Comparison of ENCODE assay signal across 8 cellular contexts in genomic region chr7:32164341-32164996, GRCh38.
DNase-seq lines count a peak whose midpoint lies in the region; ATAC-seq, FAIRE-seq and TF ChIP-seq lines count a peak whose summit lies in the region.

No MANE protein-coding gene starts in this region.

- H3K27ac Mint-ChIP-seq in Calu3 (ENCODE audit: unreplicated experiment): peak overlapping the region; percentile 62

- H4K20me1 ChIP-seq in HepG2 (ENCODE audit: insufficient read depth, low read length): no peaks in the 10 kb centered on the region

- TF ChIP-seq CTCF in Calu3 (IDR thresholded peaks at IDR 0.05; ENCODE audit: unreplicated experiment) (peak; percentile 92), breast epithelium (IDR thresholded peaks at IDR 0.05) (peak in 2 of 3 donors; percentile 23 to 43), HepG2 (CRISPR knock-in tag; IDR thresholded peaks at IDR 0.05) (peak; percentile 58), thyroid gland (IDR thresholded peaks at IDR 0.05) (peak in 1 of 6 experiments; percentile 10)

- H3K4me1 ChIP-seq in breast epithelium (no peaks in the 10 kb centered on the region), HepG2 (ENCODE audit: insufficient read depth, low read length) (no peaks in the 10 kb centered on the region), thyroid gland (no peaks in the 10 kb centered on the region)

- H3K4me1 Mint-ChIP-seq in Calu3 (ENCODE audit: low read depth, unreplicated experiment): peaks cover 36% of the 10 kb centered on the region

- no peak for FAIRE-seq in HepG2 (lab: Jason Lieb, UNC)

- no peaks in the 10 kb centered on the region for H3K79me2 ChIP-seq in HepG2 (ENCODE audit: insufficient read depth, low read length)

- TF ChIP-seq RAD21 in HepG2 (CRISPR knock-in tag; IDR thresholded peaks at IDR 0.05): no peak

- in situ Hi-C loops in HepG2 (cut with HindIII; ENCODE audit: extremely low pct_ligation_motif_present, low pct_unique_long_range_greater_than_20kb): no loop called here

- no peaks in the 10 kb centered on the region for H3K9me3 Mint-ChIP-seq in Calu3 (ENCODE audit: low read depth, unreplicated experiment)

- BruUV-seq in Calu3 (replicated peaks; lab: Mats Ljungman, UMichigan): no TSS peak
- no TSS peak for BruUV-seq in HepG2 (replicated peaks; lab: Mats Ljungman, UMichigan)

- no CpG with 5 or more reads among the region's 1 CpG for WGBS in HepG2 (ENCODE audit: low lambda C conversion rate)
- 65 to 75% methylated on average over 1 of the region's 1 CpG for WGBS in thyroid gland, 2 donors

- H2AFZ ChIP-seq in HepG2 (ENCODE audit: low read length): no peak overlapping the region

- DNase-seq in Calu3: peak; percentile 79
- DNase-seq in NCI-H1694 treated with DMSO at 0.1 percent for 48 hours (lab: John Stamatoyannopoulos, UW): peak; percentile 89
- no peak for DNase-seq in breast epithelium (ENCODE audit: low spot score in 2 of 2)
- peak; percentile 43 for DNase-seq in HepG2 (ENCODE audit: low spot score)
- DNase-seq in thyroid gland: no peak

- H3K27ac ChIP-seq in breast epithelium (no peak overlapping the region), HepG2 (ENCODE audit: extremely low read length, insufficient read depth, low read length) (no peak overlapping the region), thyroid gland (no peak overlapping the region)

- H3K36me3 Mint-ChIP-seq in Calu3 (ENCODE audit: insufficient read depth, unreplicated experiment): no peaks in the 10 kb centered on the region

- H3K27me3 Mint-ChIP-seq in Calu3 (ENCODE audit: unreplicated experiment): no peaks in the 10 kb centered on the region

- no peaks in the 10 kb centered on the region for H3K27me3 ChIP-seq in breast epithelium
- H3K27me3 ChIP-seq in HepG2 (ENCODE audit: control insufficient read depth in 1 of 2, insufficient read depth in 2 of 2, low read length in 2 of 2): no peaks in the 10 kb centered on the region; a peak in 1 of 5 replicates
- no peaks in the 10 kb centered on the region for H3K27me3 ChIP-seq in thyroid gland

- no peak overlapping the region for H3K4me3 Mint-ChIP-seq in Calu3 (ENCODE audit: low read depth, unreplicated experiment)

- TF ChIP-seq EP300 in HepG2 (IDR thresholded peaks at IDR 0.05; ENCODE audit: low read depth in 2 of 2, low read length in 2 of 2) (no peak), HepG2 (CRISPR knock-in tag; IDR thresholded peaks at IDR 0.05; ENCODE audit: borderline replicate concordance) (no peak)

- H3K36me3 ChIP-seq in breast epithelium (no peaks in the 10 kb centered on the region), HepG2 (replicated peaks in 1 of 2; ENCODE audit: control insufficient read depth in 1 of 2, insufficient read depth in 2 of 2, low read length in 2 of 2) (no peaks in the 10 kb centered on the region), thyroid gland (no peaks in the 10 kb centered on the region)

- no peak overlapping the region for H3K4me2 ChIP-seq in HepG2 (ENCODE audit: low read depth, low read length)

- TF ChIP-seq POLR2A in breast epithelium (IDR thresholded peaks at IDR 0.05) (no peak), HepG2 (IDR thresholded peaks at IDR 0.05; ENCODE audit: insufficient read depth in 1 of 2, low read depth in 2 of 2, low read length in 2 of 2) (no peak), thyroid gland (IDR thresholded peaks at IDR 0.05) (no peak)

- POLR2A ChIA-PET in HepG2 (lab: Yijun Ruan, JAX): no interaction called here

- no peaks in the 10 kb centered on the region for H3K9me3 ChIP-seq in breast epithelium
- H3K9me3 ChIP-seq in HepG2 (ENCODE audit: low read length): no peaks in the 10 kb centered on the region
- H3K9me3 ChIP-seq in thyroid gland: no peaks in the 10 kb centered on the region

- CTCF ChIA-PET in Calu3 (lab: Charles Lee): interaction anchor here (0.7 to 4.1 kb wide), 19 partner anchors 9 to 1030 kb away, joined by 3 to 23 read pairs (median 5); partner anchors contain the start of gene PDE1C
- CTCF ChIA-PET in HepG2 (lab: Yijun Ruan, JAX; ENCODE audit: low intra/inter-chr PET ratio, low total read pairs): no interaction called here

- no peak overlapping the region for H3K4me3 ChIP-seq in breast epithelium
- H3K4me3 ChIP-seq in HepG2 (replicated peaks in 1 of 3; ENCODE audit: insufficient read depth in 1 of 3, low read depth in 2 of 3, low read length in 3 of 3): no peak overlapping the region
- no peak overlapping the region for H3K4me3 ChIP-seq in thyroid gland (replicated peaks in 1 of 3)

- intact Hi-C loops in Calu3 (cut with micrococcal nuclease; ENCODE audit: unreplicated experiment) (loop anchor here (1.0 to 5.0 kb wide), 8 partner anchors 40 to 420 kb away; no protein-coding TSS in a partner anchor), breast epithelium (cut with DNase I; ENCODE audit: low total_unique reads) (no loop called here), HepG2 (cut with micrococcal nuclease; ENCODE audit: unreplicated experiment) (loop anchor here (1.0 kb wide), 2 partner anchors 382 to 420 kb away; no protein-coding TSS in a partner anchor), thyroid gland (cut with DNase I) (no loop called here)

- ATAC-seq in HepG2 (peak; percentile 90), HG03520 (IDR thresholded peaks at IDR 0.05; ENCODE audit: unreplicated experiment) (no peak), GM18867 (IDR thresholded peaks at IDR 0.05; ENCODE audit: unreplicated experiment) (no peak), GM18868 (IDR thresholded peaks at IDR 0.05; ENCODE audit: unreplicated experiment) (no peak)

- H3K9ac ChIP-seq in HepG2 (ENCODE audit: insufficient read depth, low read depth, low read length): no peak overlapping the region

TF ChIP-seq in HepG2, 621 proteins besides CTCF, POLR2A, EP300 and RAD21:
- TF ChIP-seq ZNF780A (CRISPR knock-in tag; IDR thresholded peaks at IDR 0.05) (no peak), STAG1 (CRISPR knock-in tag; IDR thresholded peaks at IDR 0.05) (peak; percentile 68), SMC3 (IDR thresholded peaks at IDR 0.05; ENCODE audit: low read length) (peak; percentile 45; the same call in 1 of the 2 replicates), TEAD3 (CRISPR knock-in tag; optimal IDR thresholded peaks at IDR 0.05; ENCODE audit: borderline replicate concordance) (peak; percentile 91)

Comparison
In these comparisons a context has a peak if more than half of its experiments do, and no peak if none do; other contexts are left out.
1. DNase-seq: peak in Calu3 (single experiment), NCI-H1694 treated with DMSO at 0.1 percent for 48 hours (single experiment) and HepG2 (single experiment); none in breast epithelium (0 of 2) and thyroid gland (0 of 2).
2. intact Hi-C loops: an anchor here in Calu3 (1.0 to 5.0 kb wide) and HepG2 (1.0 kb wide); none called in breast epithelium and thyroid gland.